In the genomic region with DNA sequence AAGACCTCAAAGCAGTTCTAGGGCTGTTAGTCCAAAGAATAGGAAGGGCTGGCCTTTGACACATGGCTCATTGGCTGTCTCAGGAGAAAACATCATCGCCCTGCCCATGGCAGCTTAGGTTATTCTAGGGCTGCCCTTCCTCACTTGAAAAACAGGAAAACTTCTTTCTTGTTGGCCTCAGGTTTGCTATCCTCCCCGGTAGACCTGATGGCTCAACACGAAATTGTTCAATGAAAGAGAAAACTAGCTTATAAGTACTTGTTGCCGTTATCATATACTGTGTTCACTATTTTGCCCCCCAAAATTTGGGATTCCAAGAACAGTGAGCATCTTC, we compare ENCODE assay signal across 8 cellular contexts. TPM values are rescaled to one million over a fixed set of nuclear protein-coding genes. Genes with fewer than 3 reads are reported as not detected.
DNase-seq lines count a peak whose midpoint lies in the region; ATAC-seq and TF ChIP-seq lines count a peak whose summit lies in the region.

No MANE protein-coding gene starts in this region.

- no peaks in the 10 kb centered on the region for H3K27me3 ChIP-seq in mammary epithelial cell (ENCODE audit: insufficient read depth, low read length)

- WGBS in mammary epithelial cell (ENCODE audit: low coverage, missing lambda C conversion rate), result 20% methylated on average over 4 of the region's 4 CpGs
- 17% methylated on average over 4 of the region's 4 CpGs for WGBS in urinary bladder

- peaks cover 2% of the 10 kb centered on the region for H3K36me3 ChIP-seq in mammary epithelial cell (ENCODE audit: insufficient read depth, low read length)
- no peaks in the 10 kb centered on the region for H3K36me3 ChIP-seq in urinary bladder (ENCODE audit: insufficient read depth)

- H3K4me1 ChIP-seq in mammary epithelial cell (ENCODE audit: insufficient read depth, low read length) (peaks cover 7% of the 10 kb centered on the region), urinary bladder (ENCODE audit: insufficient read depth) (no peaks in the 10 kb centered on the region)

- peaks cover 29% of the 10 kb centered on the region for H3K4me1 Mint-ChIP-seq in activated naive CD4-positive, alpha-beta T cell treated with anti-CD3 and anti-CD28 coated beads, Interleukin-2, amount 10 ng/mL, durations not matched to agents 7 days and 5 days
- peaks cover 3% of the 10 kb centered on the region for H3K4me1 Mint-ChIP-seq in memory B cell

- TF ChIP-seq CTCF in mammary epithelial cell (conservative IDR thresholded peaks at IDR 0.05 in 1 of 2, IDR thresholded peaks at IDR 0.05 in 1 of 2; ENCODE audit: extremely low read depth in 1 of 2, insufficient read depth in 1 of 2, low read depth in 1 of 2, low read length in 2 of 2), result no peak

- dilution Hi-C loops in mammary epithelial cell (cut with HindIII; ENCODE audit: low sequenced_read_pairs), result no loop called here

- BruUV-seq in mammary epithelial cell (replicated peaks; lab: Mats Ljungman, UMichigan), result TSS peak; percentile 36

- ATAC-seq in memory B cell (ENCODE audit: low read depth) (no peak), GM21381 (IDR thresholded peaks at IDR 0.05; ENCODE audit: unreplicated experiment) (no peak), GM18867 (IDR thresholded peaks at IDR 0.05; ENCODE audit: unreplicated experiment) (no peak)

- DNase-seq in activated naive CD4-positive, alpha-beta T cell treated with anti-CD3 and anti-CD28 coated beads, Interleukin-2, amount 10 ng/mL, durations not matched to agents 7 days and 5 days, result no peak
- no peak for DNase-seq in activated naive CD4-positive, alpha-beta T cell (lab: John Stamatoyannopoulos, UW)
- DNase-seq in mammary epithelial cell (no peak), memory B cell (ENCODE audit: low spot score in 2 of 2) (no peak), cerebellar cortex (ENCODE audit: low spot score) (no peak)

- peak overlapping the region; percentile 88 for H3K4me2 ChIP-seq in mammary epithelial cell (ENCODE audit: insufficient read depth, low read depth, low read length)

- H3K4me3 ChIP-seq in mammary epithelial cell (replicated peaks in 1 of 3; ENCODE audit: insufficient read depth in 1 of 3, low read depth in 2 of 3, low read length in 3 of 3) (peak overlapping the region; percentile 57 to 98 (median 73)), urinary bladder (ENCODE audit: low read depth, low read length) (peak overlapping the region; percentile 92)

- peaks cover 41% of the 10 kb centered on the region for H3K79me2 ChIP-seq in mammary epithelial cell (ENCODE audit: insufficient read depth, low read length)

- CTCF ChIA-PET in activated naive CD4-positive, alpha-beta T cell treated with anti-CD3 and anti-CD28 coated beads, Interleukin-2, amount 10 ng/mL, durations not matched to agents 7 days and 5 days (lab: Charles Lee), result no interaction called here
- CTCF ChIA-PET in mammary epithelial cell (lab: Charles Lee; ENCODE audit: low non-redundant PET), result interaction anchor here (0.7 kb wide), 1 partner anchor 111 kb away, joined by 3 read pairs; no protein-coding TSS in a partner anchor

- H4K20me1 ChIP-seq in mammary epithelial cell (ENCODE audit: insufficient read depth, low read length), result no peaks in the 10 kb centered on the region

- H3K27ac Mint-ChIP-seq in activated naive CD4-positive, alpha-beta T cell treated with anti-CD3 and anti-CD28 coated beads, Interleukin-2, amount 10 ng/mL, durations not matched to agents 7 days and 5 days, result peak overlapping the region; percentile 100
- H3K27ac Mint-ChIP-seq in memory B cell, result peak overlapping the region; percentile 100

- intact Hi-C loops in mammary epithelial cell (cut with micrococcal nuclease), result loop anchor here (5.0 kb wide), 2 partner anchors 418 to 712 kb away; no protein-coding TSS in a partner anchor

- H3K27ac ChIP-seq in mammary epithelial cell (ENCODE audit: insufficient read depth, low read depth, low read length) (peak overlapping the region; percentile 76), urinary bladder (ENCODE audit: low read depth) (peak overlapping the region; percentile 88)

- in situ Hi-C loops in mammary epithelial cell (cut with MboI; ENCODE audit: low sequenced_read_pairs in 2 of 2), result no loop called here

- H3K9me3 Mint-ChIP-seq in activated naive CD4-positive, alpha-beta T cell treated with anti-CD3 and anti-CD28 coated beads, Interleukin-2, amount 10 ng/mL, durations not matched to agents 7 days and 5 days, result no peaks in the 10 kb centered on the region
- no peaks in the 10 kb centered on the region for H3K9me3 Mint-ChIP-seq in memory B cell

- peak overlapping the region; percentile 98 for H3K4me3 Mint-ChIP-seq in activated naive CD4-positive, alpha-beta T cell treated with anti-CD3 and anti-CD28 coated beads, Interleukin-2, amount 10 ng/mL, durations not matched to agents 7 days and 5 days
- peak overlapping the region; percentile 100 for H3K4me3 Mint-ChIP-seq in memory B cell

- peak overlapping the region; percentile 93 for H2AFZ ChIP-seq in mammary epithelial cell (ENCODE audit: low read depth, low read length)

- H3K9me3 ChIP-seq in mammary epithelial cell (replicated peaks; ENCODE audit: insufficient read depth, low read length), result no peaks in the 10 kb centered on the region

- peaks cover 11% of the 10 kb centered on the region for H3K36me3 Mint-ChIP-seq in activated naive CD4-positive, alpha-beta T cell treated with anti-CD3 and anti-CD28 coated beads, Interleukin-2, amount 10 ng/mL, durations not matched to agents 7 days and 5 days
- H3K36me3 Mint-ChIP-seq in memory B cell, result no peaks in the 10 kb centered on the region

- peaks cover 3% of the 10 kb centered on the region for H3K27me3 Mint-ChIP-seq in activated naive CD4-positive, alpha-beta T cell treated with anti-CD3 and anti-CD28 coated beads, Interleukin-2, amount 10 ng/mL, durations not matched to agents 7 days and 5 days
- no peaks in the 10 kb centered on the region for H3K27me3 Mint-ChIP-seq in memory B cell

- peak overlapping the region; percentile 92 for H3K9ac ChIP-seq in mammary epithelial cell (ENCODE audit: insufficient read depth, low read length)

RNA-seq across cellular contexts. Expression of a gene that starts 0.6 kb away (rescaled TPM):
- 10 to 100 TPM; 46.5 to 69.1 TPM for total RNA-seq in mammary epithelial cell
- 16.2 TPM for polyA plus RNA-seq in mammary epithelial cell
- 26.2 TPM for polyA minus RNA-seq in mammary epithelial cell
- 175 TPM for total RNA-seq in urinary bladder
- 60.0 TPM for polyA plus RNA-seq in urinary bladder

RNA-seq across cellular contexts. Expression of a gene that starts 53.4 kb away (rescaled TPM):
- total RNA-seq in mammary epithelial cell, result 10 to 100 TPM; 22.0 to 30.7 TPM
- polyA plus RNA-seq in mammary epithelial cell, result 17.2 TPM
- polyA minus RNA-seq in mammary epithelial cell, result 93.1 TPM
- 38.3 TPM for total RNA-seq in urinary bladder
- 11.3 TPM for polyA plus RNA-seq in urinary bladder
